Comparison of ENCODE assay signal across 15 cellular contexts in genomic region chr14:50608302-50608851, GRCh38.
"Had no signal": no experiment of that assay in that cellular context is flagged by ENCODE, and none has a peak within 500 bp of the region (broad histone marks: within the 10 kb centered on the region; RNA-seq: fewer than 3 reads in every experiment).

No MANE protein-coding gene starts in this region.

- H3K4me3 ChIP-seq: gastroesophageal sphincter, right atrium auricular region, skin epidermis, transverse colon had no signal

- H3K27me3 ChIP-seq: gastroesophageal sphincter, right atrium auricular region, transverse colon had no signal

- H3K36me3 ChIP-seq: right atrium auricular region, transverse colon had no signal

- H3K4me1 ChIP-seq: right atrium auricular region, transverse colon had no signal

- H3K9me3 ChIP-seq: gastroesophageal sphincter, right atrium auricular region, transverse colon had no signal

- H3K27ac ChIP-seq: gastroesophageal sphincter, right atrium auricular region, transverse colon had no signal

- DNase-seq: activated CD4-positive, alpha-beta T cell treated with anti-CD3 and anti-CD28 coated beads, Interleukin-2, amount 50 U/mL, for 4 hours; activated naive CD4-positive, alpha-beta T cell treated with anti-CD3 and anti-CD28 coated beads, Interleukin-2, amount 10 ng/mL, durations not matched to agents 7 days and 5 days; activated T-cell treated with anti-CD3 and anti-CD28 coated beads, Interleukin-2, amount 50 U/mL, for 1 hour; kidney glomerular epithelial cell; mesendoderm; occipital lobe; stimulated activated CD4-positive, alpha-beta T cell treated with anti-CD3 and anti-CD28 coated beads, Interleukin-4, amount 100 ng/mL, for 4 hours; stimulated activated CD8-positive, alpha-beta memory T cell treated with anti-CD3 and anti-CD28 coated beads, Interleukin-4, amount 100 ng/mL, for 48 hours; stimulated activated naive CD4-positive, alpha-beta T cell treated with Interleukin-2 at 50 U/mL for 16 hours; T-cell; T-helper 9 cell; transverse colon had no signal
